ENCODE assay signal across 9 cellular contexts in genomic region chr4:14168919-14169318, GRCh38.
DNase-seq lines count a peak whose midpoint lies in the region; ATAC-seq, FAIRE-seq and TF ChIP-seq lines count a peak whose summit lies in the region.
"Had no signal": no experiment of that assay in that cellular context is flagged by ENCODE, and none has a peak within 500 bp of the region (broad histone marks: within the 10 kb centered on the region; RNA-seq: fewer than 3 reads in every experiment).

No MANE protein-coding gene starts in this region.

- peak; percentile 96 for FAIRE-seq in keratinocyte (lab: Jason Lieb, UNC)

- H3K4ac ChIP-seq in H9 (ENCODE audit: low read depth, low read length): no peak overlapping the region

- no peak overlapping the region for H4K5ac ChIP-seq in H9 (ENCODE audit: insufficient read length, low read depth, low read length)

- no peak overlapping the region for H3K56ac ChIP-seq in H9 (ENCODE audit: insufficient read length, low read depth, low read length)

- no peak overlapping the region for H2BK15ac ChIP-seq in H9 (ENCODE audit: low read depth, low read length)

- H3K4me3 ChIP-seq in AG10803 (ENCODE audit: low read length) (no peak overlapping the region), keratinocyte (ENCODE audit: control insufficient read depth in 2 of 3, extremely low read depth in 1 of 3, insufficient read depth in 2 of 3, low read depth in 1 of 3, low read length in 3 of 3) (peak overlapping the region in 1 of 3 experiments; percentile 30)

- no peak overlapping the region for H2BK5ac ChIP-seq in H9 (ENCODE audit: insufficient read length, low read length)

- H3K9me3 Mint-ChIP-seq in H9: no peaks in the 10 kb centered on the region

- H2AFZ ChIP-seq in keratinocyte (ENCODE audit: control insufficient read depth, low read length) (no peak overlapping the region), H9 (ENCODE audit: low read length) (no peak overlapping the region)

- H3K4me1 ChIP-seq in keratinocyte (ENCODE audit: control insufficient read depth, extremely low read depth, insufficient read depth, low read length) (peaks cover 24% of the 10 kb centered on the region), H9 (ENCODE audit: insufficient read depth, low read length) (peaks cover 3% of the 10 kb centered on the region; the same call in 1 of the 2 replicates)

- no peak overlapping the region for H3K23ac ChIP-seq in H9 (ENCODE audit: insufficient read length, low read depth, low read length)

- H3K4me2 ChIP-seq in keratinocyte (ENCODE audit: control insufficient read depth, extremely low read depth, insufficient read depth, low read depth, low read length) (peak overlapping the region; percentile 88), H9 (ENCODE audit: insufficient read depth, insufficient read length, low read length) (no peak overlapping the region)

- H3K79me2 ChIP-seq in keratinocyte (ENCODE audit: control insufficient read depth, insufficient read depth, low read length) (no peaks in the 10 kb centered on the region), H9 (ENCODE audit: insufficient read depth, low read length) (no peaks in the 10 kb centered on the region)

- H3K27me3 ChIP-seq in keratinocyte (ENCODE audit: control insufficient read depth, extremely low read depth, insufficient read depth, low read length) (no peaks in the 10 kb centered on the region), H9 (ENCODE audit: insufficient read depth, low read length) (no peaks in the 10 kb centered on the region)

- H3K23me2 ChIP-seq in H9 (ENCODE audit: insufficient read length, low read depth, low read length, poor library complexity, severe bottlenecking): no peaks in the 10 kb centered on the region

- H3K4me1 Mint-ChIP-seq in H9: peaks cover 15 to 39% of the 10 kb centered on the region in 2 experiments

- TF ChIP-seq CTCF in AG10803 (conservative IDR thresholded peaks at IDR 0.05; ENCODE audit: low read length) (no peak), keratinocyte (optimal IDR thresholded peaks at IDR 0.05 in 1 of 3, IDR thresholded peaks at IDR 0.05 in 1 of 3, conservative IDR thresholded peaks at IDR 0.05 in 1 of 3; ENCODE audit: extremely low read depth in 1 of 3, insufficient read depth in 2 of 3, low read length in 3 of 3) (no peak), H9 (conservative IDR thresholded peaks at IDR 0.05) (no peak)

- H3K4me3 Mint-ChIP-seq in H9: no peak overlapping the region
- H3K4me3 Mint-ChIP-seq: activated naive CD8-positive, alpha-beta T cell had no signal

- no peak overlapping the region for H3K18ac ChIP-seq in H9 (ENCODE audit: insufficient read length, low read depth, low read length)

- H3K9me3 ChIP-seq in keratinocyte (ENCODE audit: control insufficient read depth, low read depth, low read length) (no peaks in the 10 kb centered on the region), H9 (ENCODE audit: control insufficient read depth, low read depth, low read length) (no peaks in the 10 kb centered on the region)

- no peak overlapping the region for H2AK5ac ChIP-seq in H9 (ENCODE audit: insufficient read length, low read length)

- H4K20me1 ChIP-seq in keratinocyte (ENCODE audit: control insufficient read depth, extremely low read depth, insufficient read depth, low read length) (no peaks in the 10 kb centered on the region), H9 (ENCODE audit: control insufficient read depth, insufficient read depth, insufficient read length) (no peaks in the 10 kb centered on the region)

- H3K9me1 ChIP-seq in keratinocyte (ENCODE audit: control insufficient read depth, extremely low read depth, insufficient read depth, low read length): no peaks in the 10 kb centered on the region

- no peak overlapping the region for H2BK120ac ChIP-seq in H9 (ENCODE audit: low read depth, low read length, poor library complexity, severe bottlenecking)

- WGBS in H9 (ENCODE audit: extremely low coverage, insufficient read length, low lambda C conversion rate): no CpG with 5 or more reads among the region's 5 CpGs

- H3T11ph ChIP-seq in H9 (ENCODE audit: low read length): no peak overlapping the region

- no peak overlapping the region for H2BK12ac ChIP-seq in H9 (ENCODE audit: insufficient read length, low read depth, low read length)

- no peaks in the 10 kb centered on the region; the same call in none of the 2 replicates for H3K27me3 Mint-ChIP-seq in H9 (ENCODE audit: low read depth)
- H3K27me3 Mint-ChIP-seq: activated naive CD8-positive, alpha-beta T cell had no signal

- no peak overlapping the region for H4K91ac ChIP-seq in H9 (ENCODE audit: insufficient read length, low read depth, low read length)

- H3K27ac ChIP-seq in keratinocyte (ENCODE audit: control insufficient read depth, insufficient read depth, low read length) (peak overlapping the region; percentile 81), H9 (ENCODE audit: insufficient read length, low read depth, low read length) (no peak overlapping the region)

- H3K27ac Mint-ChIP-seq in H9: no peak overlapping the region
- H3K27ac Mint-ChIP-seq: activated naive CD8-positive, alpha-beta T cell had no signal

- no peak overlapping the region for H2BK20ac ChIP-seq in H9 (ENCODE audit: low read depth, low read length, poor library complexity, severe bottlenecking)

- no peak overlapping the region for H3K14ac ChIP-seq in H9 (ENCODE audit: insufficient read depth, low read length)

- H3K9ac ChIP-seq in keratinocyte (ENCODE audit: control insufficient read depth, extremely low read depth, insufficient read depth, low read length) (no peak overlapping the region), H9 (ENCODE audit: extremely low read depth, insufficient read length, low read length) (no peak overlapping the region)

- peak; percentile 78 for DNase-seq in AG10803 (ENCODE audit: low read depth)
- DNase-seq in keratinocyte (ENCODE audit: low read depth, low spot score): peak; percentile 87
- DNase-seq in SIG-M5 (lab: John Stamatoyannopoulos, UW): no peak
- DNase-seq in H9: no peak
- DNase-seq in SKM-1 (lab: John Stamatoyannopoulos, UW; ENCODE audit: unreplicated experiment): no peak

- no peak overlapping the region for H4K8ac ChIP-seq in H9 (replicated peaks; ENCODE audit: insufficient read length, low read depth, low read length)

- peak; percentile 44 for ATAC-seq in GM19351 (IDR thresholded peaks at IDR 0.05; ENCODE audit: unreplicated experiment)
- peak; percentile 61 for ATAC-seq in HG03442 (IDR thresholded peaks at IDR 0.05; ENCODE audit: unreplicated experiment)
- peak; percentile 97 for ATAC-seq in SK-N-SH treated with all-trans-retinoic acid at 6 μM for 48 hours

- H3K36me3 Mint-ChIP-seq in H9 (ENCODE audit: insufficient read depth in 1 of 3, low read depth in 3 of 3): no peaks in the 10 kb centered on the region; a peak in 1 of 7 replicates
- H3K36me3 Mint-ChIP-seq: activated naive CD8-positive, alpha-beta T cell had no signal

- no peaks in the 10 kb centered on the region for H3K36me3 ChIP-seq in keratinocyte (ENCODE audit: control insufficient read depth in 2 of 2, extremely low read depth in 1 of 2, insufficient read depth in 2 of 2, low read length in 2 of 2)

- dilution Hi-C loops in keratinocyte (cut with MboI; ENCODE audit: extremely low pct_ligation_motif_present, low sequenced_read_pairs): no loop called here

- no peaks in the 10 kb centered on the region for H3K79me1 ChIP-seq in H9 (ENCODE audit: insufficient read depth, low read depth, low read length, poor library complexity, severe bottlenecking)

TF ChIP-seq in SK-N-SH treated with all-trans-retinoic acid at 6 μM for 48 hours, 23 proteins besides CTCF, POLR2A, EP300 and RAD21 (continues in another document):
- TF ChIP-seq ZC3H10 (CRISPR knock-in tag; IDR thresholded peaks at IDR 0.05): no peak
- no peak for TF ChIP-seq ZNF70 (CRISPR knock-in tag; IDR thresholded peaks at IDR 0.05)
- TF ChIP-seq, protein P1, sequence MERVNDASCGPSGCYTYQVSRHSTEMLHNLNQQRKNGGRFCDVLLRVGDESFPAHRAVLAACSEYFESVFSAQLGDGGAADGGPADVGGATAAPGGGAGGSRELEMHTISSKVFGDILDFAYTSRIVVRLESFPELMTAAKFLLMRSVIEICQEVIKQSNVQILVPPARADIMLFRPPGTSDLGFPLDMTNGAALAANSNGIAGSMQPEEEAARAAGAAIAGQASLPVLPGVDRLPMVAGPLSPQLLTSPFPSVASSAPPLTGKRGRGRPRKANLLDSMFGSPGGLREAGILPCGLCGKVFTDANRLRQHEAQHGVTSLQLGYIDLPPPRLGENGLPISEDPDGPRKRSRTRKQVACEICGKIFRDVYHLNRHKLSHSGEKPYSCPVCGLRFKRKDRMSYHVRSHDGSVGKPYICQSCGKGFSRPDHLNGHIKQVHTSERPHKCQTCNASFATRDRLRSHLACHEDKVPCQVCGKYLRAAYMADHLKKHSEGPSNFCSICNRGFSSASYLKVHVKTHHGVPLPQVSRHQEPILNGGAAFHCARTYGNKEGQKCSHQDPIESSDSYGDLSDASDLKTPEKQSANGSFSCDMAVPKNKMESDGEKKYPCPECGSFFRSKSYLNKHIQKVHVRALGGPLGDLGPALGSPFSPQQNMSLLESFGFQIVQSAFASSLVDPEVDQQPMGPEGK (CRISPR knock-in tag; IDR thresholded peaks at IDR 0.05; ENCODE audit: borderline replicate concordance): no peak
- TF ChIP-seq RARB (CRISPR knock-in tag; IDR thresholded peaks at IDR 0.05): no peak
- no peak for TF ChIP-seq ARNTL (CRISPR knock-in tag; IDR thresholded peaks at IDR 0.05; ENCODE audit: borderline replicate concordance, low read depth)
- TF ChIP-seq SNAI2 (CRISPR knock-in tag; IDR thresholded peaks at IDR 0.05): no peak
- no peak for TF ChIP-seq ESRRG (CRISPR knock-in tag; IDR thresholded peaks at IDR 0.05)
- no peak for TF ChIP-seq ISL1 (CRISPR knock-in tag; IDR thresholded peaks at IDR 0.05)
- TF ChIP-seq, protein P2, sequence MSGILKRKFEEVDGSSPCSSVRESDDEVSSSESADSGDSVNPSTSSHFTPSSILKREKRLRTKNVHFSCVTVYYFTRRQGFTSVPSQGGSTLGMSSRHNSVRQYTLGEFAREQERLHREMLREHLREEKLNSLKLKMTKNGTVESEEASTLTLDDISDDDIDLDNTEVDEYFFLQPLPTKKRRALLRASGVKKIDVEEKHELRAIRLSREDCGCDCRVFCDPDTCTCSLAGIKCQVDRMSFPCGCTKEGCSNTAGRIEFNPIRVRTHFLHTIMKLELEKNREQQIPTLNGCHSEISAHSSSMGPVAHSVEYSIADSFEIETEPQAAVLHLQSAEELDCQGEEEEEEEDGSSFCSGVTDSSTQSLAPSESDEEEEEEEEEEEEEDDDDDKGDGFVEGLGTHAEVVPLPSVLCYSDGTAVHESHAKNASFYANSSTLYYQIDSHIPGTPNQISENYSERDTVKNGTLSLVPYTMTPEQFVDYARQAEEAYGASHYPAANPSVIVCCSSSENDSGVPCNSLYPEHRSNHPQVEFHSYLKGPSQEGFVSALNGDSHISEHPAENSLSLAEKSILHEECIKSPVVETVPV (CRISPR knock-in tag; IDR thresholded peaks at IDR 0.05): no peak

Comparison
In these comparisons a context has a peak if more than half of its experiments do, and no peak if none do; other contexts are left out.
1. DNase-seq: peak in AG10803 (single experiment) and keratinocyte (single experiment); none in SIG-M5 (single experiment), H9 (single experiment) and SKM-1 (single experiment).
2. ATAC-seq: peak in every context shown above with its lines; median percentile 97 in SK-N-SH treated with all-trans-retinoic acid at 6 μM for 48 hours; 61 in HG03442; 44 in GM19351.